Comparison of ENCODE assay signal across 25 cellular contexts in the genomic region with DNA sequence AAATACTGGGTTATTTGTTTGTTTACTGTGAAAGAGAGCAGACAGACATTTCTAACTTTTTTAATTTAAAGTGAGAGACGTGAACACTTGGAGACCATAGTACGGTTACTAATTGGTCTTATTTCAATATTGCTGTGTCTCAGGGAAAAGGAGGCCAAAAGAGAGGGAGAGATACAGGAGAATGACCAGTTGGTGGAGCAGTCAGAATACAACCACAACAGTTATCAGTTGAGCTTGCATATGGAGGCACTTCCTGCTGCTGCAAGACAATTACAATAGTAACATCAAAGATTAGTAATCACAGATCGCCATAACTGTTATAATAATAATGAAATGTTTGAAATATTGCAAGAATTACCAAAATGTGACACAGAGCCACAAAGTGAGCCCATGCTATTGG. TPM values are rescaled to one million over a fixed set of nuclear protein-coding genes. Genes with fewer than 3 reads are reported as not detected.
A peak's percentile ranks its signal among the peaks of the same experiment; 100 is the strongest.
DNase-seq lines count a peak whose midpoint lies in the region; ATAC-seq and TF ChIP-seq lines count a peak whose summit lies in the region.
"Had no signal": no experiment of that assay in that cellular context is flagged by ENCODE, and none has a peak within 500 bp of the region (broad histone marks: within the 10 kb centered on the region; RNA-seq: fewer than 3 reads in every experiment).

No MANE protein-coding gene starts in this region.

- H3K14ac ChIP-seq in H9 (ENCODE audit: insufficient read depth, low read length) = no peak overlapping the region

- H3K36me3 ChIP-seq in PC-3 (ENCODE audit: low read depth, low read length) = peaks cover 22% of the 10 kb centered on the region
- no peaks in the 10 kb centered on the region for H3K36me3 ChIP-seq in mesendoderm (ENCODE audit: control insufficient read depth, insufficient read depth, low read length)
- H3K36me3 ChIP-seq in SK-N-SH (replicated peaks in 1 of 2; ENCODE audit: control insufficient read depth in 1 of 2, insufficient read depth in 2 of 2, low read length in 1 of 2) = peaks cover 10 to 40% of the 10 kb centered on the region in 2 experiments

- no peak overlapping the region for H3K27ac Mint-ChIP-seq in H9
- H3K27ac Mint-ChIP-seq: activated CD4-positive, alpha-beta memory T cell treated with anti-CD3 and anti-CD28 coated beads, Interleukin-2, amount 10 ng/mL, durations not matched to agents 7 days and 5 days; CD8-positive, alpha-beta T cell; IgD-negative memory B cell; progenitor cell of endocrine pancreas; stimulated activated memory B cell treated with anti-CD40 and anti-IgM and Interleukin-4, amounts not matched to agents 10 μg/mL and 1 μg/mL and 100 μg/mL, for 72 hours; T-helper 2 cell treated with Interferon-gamma antibody and Interleukin-4, amounts not matched to agents 5 μg/mL and 100 μg/mL, for 36 hours had no signal

- TF ChIP-seq RAD21 in SK-N-SH (IDR thresholded peaks at IDR 0.05; ENCODE audit: low read length) = no peak

- H4K91ac ChIP-seq in H9 (ENCODE audit: insufficient read length, low read depth, low read length) = no peak overlapping the region

- peaks cover 16 to 52% (median 24%) of the 10 kb centered on the region in 3 experiments for H3K36me3 Mint-ChIP-seq in H9 (ENCODE audit: insufficient read depth in 1 of 3, low read depth in 3 of 3)

- H3K4me1 ChIP-seq in H9 (ENCODE audit: insufficient read depth, low read length) (no peaks in the 10 kb centered on the region), PC-3 (ENCODE audit: insufficient read depth, low read length) (peaks cover 10% of the 10 kb centered on the region; the same call in 1 of the 2 replicates), mesendoderm (ENCODE audit: control insufficient read depth, low read depth, low read length) (no peaks in the 10 kb centered on the region), SK-N-SH (ENCODE audit: control insufficient read depth in 1 of 2, insufficient read depth in 2 of 2, low read depth in 1 of 2, low read length in 1 of 2) (no peaks in the 10 kb centered on the region)
- H3K4me1 ChIP-seq: heart right ventricle, Peyer's patch had no signal

- no peak for ATAC-seq in PC-3
- no peak for ATAC-seq in HG02610 (IDR thresholded peaks at IDR 0.05; ENCODE audit: unreplicated experiment)
- ATAC-seq: CD8-positive, alpha-beta T cell; heart right ventricle; mucosa of descending colon; stimulated activated memory B cell treated with anti-CD40 and anti-IgM and Interleukin-4, amounts not matched to agents 10 μg/mL and 1 μg/mL and 100 μg/mL, for 72 hours had no signal

- H2BK15ac ChIP-seq in H9 (ENCODE audit: low read depth, low read length) (no peak overlapping the region), mesendoderm (replicated peaks; ENCODE audit: low read depth) (no peak overlapping the region)

- BruUV-seq in PC-3 (replicated peaks; lab: Mats Ljungman, UMichigan) = no TSS peak

- intact Hi-C loops in PC-3 (cut with micrococcal nuclease) = no loop called here

- no peak overlapping the region for H2BK12ac ChIP-seq in H9 (ENCODE audit: insufficient read length, low read depth, low read length)

- peaks cover 9 to 10% of the 10 kb centered on the region in 2 experiments for H3K9me3 Mint-ChIP-seq in H9

- no peaks in the 10 kb centered on the region for H3K27me3 Mint-ChIP-seq in H9 (ENCODE audit: low read depth)
- H3K27me3 Mint-ChIP-seq: activated CD4-positive, alpha-beta memory T cell treated with anti-CD3 and anti-CD28 coated beads, Interleukin-2, amount 10 ng/mL, durations not matched to agents 7 days and 5 days; IgD-negative memory B cell; progenitor cell of endocrine pancreas; stimulated activated memory B cell treated with anti-CD40 and anti-IgM and Interleukin-4, amounts not matched to agents 10 μg/mL and 1 μg/mL and 100 μg/mL, for 72 hours had no signal

- H2AK5ac ChIP-seq in H9 (ENCODE audit: insufficient read length, low read length) (no peak overlapping the region), mesendoderm (ENCODE audit: low read length) (no peak overlapping the region)

- CTCF ChIA-PET in PC-3 (lab: Charles Lee) (interaction anchor here (0.6 kb wide), 1 partner anchor 58 kb away, joined by 3 read pairs; the partner anchor contains the start of gene TWSG1), SK-N-SH (lab: Yijun Ruan, JAX) (interaction anchor here (0.8 kb wide), 1 partner anchor 10 kb away, joined by 3 read pairs; no protein-coding TSS in a partner anchor)

- H3K79me2 ChIP-seq in H9 (ENCODE audit: insufficient read depth, low read length) (no peaks in the 10 kb centered on the region), PC-3 (ENCODE audit: low read length) (no peaks in the 10 kb centered on the region), mesendoderm (ENCODE audit: control insufficient read depth, insufficient read depth, low read length) (no peaks in the 10 kb centered on the region), SK-N-SH (ENCODE audit: insufficient read depth) (no peaks in the 10 kb centered on the region)

- H3K23me2 ChIP-seq in H9 (ENCODE audit: insufficient read length, low read depth, low read length, poor library complexity, severe bottlenecking) = no peaks in the 10 kb centered on the region

- H3K9ac ChIP-seq in H9 (ENCODE audit: extremely low read depth, insufficient read length, low read length) = no peak overlapping the region
- no peak overlapping the region for H3K9ac ChIP-seq in PC-3 (ENCODE audit: low read length)
- no peak overlapping the region for H3K9ac ChIP-seq in mesendoderm (ENCODE audit: low read length)
- no peak overlapping the region for H3K9ac ChIP-seq in SK-N-SH

- POLR2A ChIA-PET in PC-3 (lab: Charles Lee; ENCODE audit: unreplicated experiment) (no interaction called here), SK-N-SH (lab: Yijun Ruan, JAX) (no interaction called here)

- no CpG with 5 or more reads among the region's 3 CpGs for WGBS in H9 (ENCODE audit: extremely low coverage, insufficient read length, low lambda C conversion rate)
- no CpG with 5 or more reads among the region's 3 CpGs for WGBS in mesendoderm (ENCODE audit: extremely low coverage, insufficient coverage, low lambda C conversion rate)
- 95% methylated on average over 3 of the region's 3 CpGs for WGBS in SK-N-SH (ENCODE audit: low lambda C conversion rate)

- no peak overlapping the region for H3K4me3 Mint-ChIP-seq in H9
- H3K4me3 Mint-ChIP-seq: activated CD4-positive, alpha-beta memory T cell treated with anti-CD3 and anti-CD28 coated beads, Interleukin-2, amount 10 ng/mL, durations not matched to agents 7 days and 5 days; CD8-positive, alpha-beta T cell; IgD-negative memory B cell; stimulated activated memory B cell treated with anti-CD40 and anti-IgM and Interleukin-4, amounts not matched to agents 10 μg/mL and 1 μg/mL and 100 μg/mL, for 72 hours; T-helper 2 cell treated with Interferon-gamma antibody and Interleukin-4, amounts not matched to agents 5 μg/mL and 100 μg/mL, for 36 hours had no signal

- H3K56ac ChIP-seq in H9 (ENCODE audit: insufficient read length, low read depth, low read length) (no peak overlapping the region), mesendoderm (ENCODE audit: low read length) (no peak overlapping the region)

- no peak overlapping the region for H3T11ph ChIP-seq in H9 (ENCODE audit: low read length)

- H2BK20ac ChIP-seq in H9 (ENCODE audit: low read depth, low read length, poor library complexity, severe bottlenecking) = no peak overlapping the region

- H2BK120ac ChIP-seq in H9 (ENCODE audit: low read depth, low read length, poor library complexity, severe bottlenecking) (no peak overlapping the region), mesendoderm (ENCODE audit: low read depth, low read length) (no peak overlapping the region)

- H2AFZ ChIP-seq in H9 (ENCODE audit: low read length) (no peak overlapping the region), PC-3 (ENCODE audit: low read length) (no peak overlapping the region), SK-N-SH (ENCODE audit: low read depth) (no peak overlapping the region)

- no peak overlapping the region for H2BK5ac ChIP-seq in H9 (ENCODE audit: insufficient read length, low read length)
- H2BK5ac ChIP-seq in mesendoderm (ENCODE audit: low read length) = no peak overlapping the region

- no peaks in the 10 kb centered on the region for H3K9me3 ChIP-seq in H9 (ENCODE audit: control insufficient read depth, low read depth, low read length)
- H3K9me3 ChIP-seq in PC-3 (ENCODE audit: low read length) = peaks cover 8% of the 10 kb centered on the region; the same call in 1 of the 2 replicates
- H3K9me3 ChIP-seq in SK-N-SH = no peaks in the 10 kb centered on the region; the same call in 1 of the 2 replicates
- H3K9me3 ChIP-seq: Peyer's patch had no signal

- H3K9me2 ChIP-seq in PC-3 (replicated peaks; ENCODE audit: low read length) = no peaks in the 10 kb centered on the region
- H3K9me2 ChIP-seq in SK-N-SH = no peaks in the 10 kb centered on the region

- no peaks in the 10 kb centered on the region for H3K4me1 Mint-ChIP-seq in H9
- H3K4me1 Mint-ChIP-seq: activated CD4-positive, alpha-beta memory T cell treated with anti-CD3 and anti-CD28 coated beads, Interleukin-2, amount 10 ng/mL, durations not matched to agents 7 days and 5 days; stimulated activated memory B cell treated with anti-CD40 and anti-IgM and Interleukin-4, amounts not matched to agents 10 μg/mL and 1 μg/mL and 100 μg/mL, for 72 hours had no signal

- H3K79me1 ChIP-seq in H9 (ENCODE audit: insufficient read depth, low read depth, low read length, poor library complexity, severe bottlenecking) (no peaks in the 10 kb centered on the region), mesendoderm (ENCODE audit: low read length) (no peaks in the 10 kb centered on the region)

- H4K8ac ChIP-seq in H9 (replicated peaks; ENCODE audit: insufficient read length, low read depth, low read length) (no peak overlapping the region), mesendoderm (ENCODE audit: low read depth, low read length) (no peak overlapping the region)

- H3K27ac ChIP-seq in H9 (ENCODE audit: insufficient read length, low read depth, low read length) (no peak overlapping the region), PC-3 (ENCODE audit: low read length) (no peak overlapping the region), mesendoderm (ENCODE audit: low read depth, low read length) (no peak overlapping the region), SK-N-SH (ENCODE audit: low read depth in 2 of 2, low read length in 1 of 2) (no peak overlapping the region)
- H3K27ac ChIP-seq: heart right ventricle, Peyer's patch had no signal

- H3K4me2 ChIP-seq in H9 (ENCODE audit: insufficient read depth, insufficient read length, low read length) = no peak overlapping the region
- H3K4me2 ChIP-seq in PC-3 (ENCODE audit: low read length) = no peak overlapping the region
- no peak overlapping the region for H3K4me2 ChIP-seq in mesendoderm (ENCODE audit: low read length)
- H3K4me2 ChIP-seq in SK-N-SH = no peak overlapping the region

- TF ChIP-seq CTCF in H9 (conservative IDR thresholded peaks at IDR 0.05) (peak; percentile 41; the same call in 2 of the 3 replicates), PC-3 (conservative IDR thresholded peaks at IDR 0.05; ENCODE audit: low read depth, low read length) (peak; percentile 25; the same call in 1 of the 2 replicates), SK-N-SH (IDR thresholded peaks at IDR 0.05) (no peak)

- H4K5ac ChIP-seq in H9 (ENCODE audit: insufficient read length, low read depth, low read length) (no peak overlapping the region), mesendoderm (ENCODE audit: low read length) (no peak overlapping the region)

- no peaks in the 10 kb centered on the region for H4K20me1 ChIP-seq in H9 (ENCODE audit: control insufficient read depth, insufficient read depth, insufficient read length)
- no peaks in the 10 kb centered on the region for H4K20me1 ChIP-seq in PC-3 (ENCODE audit: low read length)
- no peaks in the 10 kb centered on the region for H4K20me1 ChIP-seq in SK-N-SH (ENCODE audit: insufficient read depth)

- H3K18ac ChIP-seq in H9 (ENCODE audit: insufficient read length, low read depth, low read length) = no peak overlapping the region
- no peak overlapping the region for H3K18ac ChIP-seq in mesendoderm (ENCODE audit: low read length)

- no peak for TF ChIP-seq EP300 in SK-N-SH (IDR thresholded peaks at IDR 0.05; ENCODE audit: borderline replicate concordance in 1 of 2, low read depth in 1 of 2, low read length in 1 of 2)

- H3K4ac ChIP-seq in H9 (ENCODE audit: low read depth, low read length) (no peak overlapping the region), mesendoderm (ENCODE audit: low read depth, low read length) (no peak overlapping the region)

- H3K23ac ChIP-seq in H9 (ENCODE audit: insufficient read length, low read depth, low read length) (no peak overlapping the region), mesendoderm (ENCODE audit: low read length) (no peak overlapping the region)

- H3K27me3 ChIP-seq in H9 (ENCODE audit: insufficient read depth, low read length) = no peaks in the 10 kb centered on the region
- H3K27me3 ChIP-seq in PC-3 (ENCODE audit: low read length) = no peaks in the 10 kb centered on the region
- H3K27me3 ChIP-seq in mesendoderm (ENCODE audit: insufficient read depth, low read length, poor library complexity) = no peaks in the 10 kb centered on the region
- H3K27me3 ChIP-seq in SK-N-SH (ENCODE audit: insufficient read depth) = no peaks in the 10 kb centered on the region
- H3K27me3 ChIP-seq: heart right ventricle, Peyer's patch had no signal

- no peaks in the 10 kb centered on the region for H3F3A ChIP-seq in PC-3 (ENCODE audit: low read length, unreplicated experiment)
- no peaks in the 10 kb centered on the region for H3F3A ChIP-seq in SK-N-SH (replicated peaks; ENCODE audit: insufficient read depth)

- DNase-seq in H9 (no peak), PC-3 (no peak), dermis blood vessel endothelial cell (peak; percentile 10), mesendoderm (peak; percentile 26), SK-N-SH (no peak), NK-92 (lab: John Stamatoyannopoulos, UW; ENCODE audit: unreplicated experiment) (no peak)
- DNase-seq: activated CD4-positive, alpha-beta memory T cell treated with anti-CD3 and anti-CD28 coated beads, Interleukin-2, amount 10 ng/mL, durations not matched to agents 7 days and 5 days; activated naive CD4-positive, alpha-beta T cell; activated T-cell treated with anti-CD3 and anti-CD28 coated beads for 4 hours; amniotic stem cell; CD8-positive, alpha-beta T cell; central memory CD4-positive, alpha-beta T cell; DMS79 treated with DMSO at 0.1 percent for 48 hours; effector CD4-positive, alpha-beta T cell; GOT3; heart right ventricle; mucosa of descending colon; NCI-H1694; NCI-H69; Peyer's patch had no signal

- no peak overlapping the region for H3K4me3 ChIP-seq in PC-3 (ENCODE audit: low read length)
- no peak overlapping the region for H3K4me3 ChIP-seq in mesendoderm (ENCODE audit: low read length)
- H3K4me3 ChIP-seq in SK-N-SH (ENCODE audit: low read depth in 2 of 2, low read length in 1 of 2) = no peak overlapping the region
- H3K4me3 ChIP-seq: heart right ventricle, mucosa of descending colon, Peyer's patch had no signal

RNA-seq across cellular contexts. Expression of gene TWSG1, which starts 58.2 kb away (rescaled TPM):
- total RNA-seq in H9 (2021) (25.7 and 27.4 TPM in 2 replicates), PC-3 (2014; rRNA removed) (30.1 and 32.8 TPM in 2 replicates), dermis blood vessel endothelial cell (91.6 and 102 TPM in 2 replicates)
- 18.8 TPM for polyA plus RNA-seq in mesendoderm (2013, experiment 1 of 2)
- 18.8 TPM for polyA plus RNA-seq in mesendoderm (2013, experiment 2 of 2)
- polyA plus RNA-seq in SK-N-SH (2012; rRNA removed) = 44.0 and 52.0 TPM in 2 replicates
- 52.4 and 52.7 TPM in 2 replicates for polyA plus RNA-seq in SK-N-SH (2012; cell fraction: cytosol; rRNA removed)
- polyA plus RNA-seq in SK-N-SH (2012; cell fraction: nucleus; rRNA removed) = 13.3 and 20.6 TPM in 2 replicates

Comparison
In these comparisons a context has a peak if more than half of its experiments do, and no peak if none do; other contexts are left out.
1. DNase-seq: peak in dermis blood vessel endothelial cell (single experiment) and mesendoderm (single experiment); none in H9 (single experiment), PC-3 (single experiment), SK-N-SH (single experiment) and NK-92 (single experiment).